ENCODE assay signal across 8 cellular contexts in the genomic region with DNA sequence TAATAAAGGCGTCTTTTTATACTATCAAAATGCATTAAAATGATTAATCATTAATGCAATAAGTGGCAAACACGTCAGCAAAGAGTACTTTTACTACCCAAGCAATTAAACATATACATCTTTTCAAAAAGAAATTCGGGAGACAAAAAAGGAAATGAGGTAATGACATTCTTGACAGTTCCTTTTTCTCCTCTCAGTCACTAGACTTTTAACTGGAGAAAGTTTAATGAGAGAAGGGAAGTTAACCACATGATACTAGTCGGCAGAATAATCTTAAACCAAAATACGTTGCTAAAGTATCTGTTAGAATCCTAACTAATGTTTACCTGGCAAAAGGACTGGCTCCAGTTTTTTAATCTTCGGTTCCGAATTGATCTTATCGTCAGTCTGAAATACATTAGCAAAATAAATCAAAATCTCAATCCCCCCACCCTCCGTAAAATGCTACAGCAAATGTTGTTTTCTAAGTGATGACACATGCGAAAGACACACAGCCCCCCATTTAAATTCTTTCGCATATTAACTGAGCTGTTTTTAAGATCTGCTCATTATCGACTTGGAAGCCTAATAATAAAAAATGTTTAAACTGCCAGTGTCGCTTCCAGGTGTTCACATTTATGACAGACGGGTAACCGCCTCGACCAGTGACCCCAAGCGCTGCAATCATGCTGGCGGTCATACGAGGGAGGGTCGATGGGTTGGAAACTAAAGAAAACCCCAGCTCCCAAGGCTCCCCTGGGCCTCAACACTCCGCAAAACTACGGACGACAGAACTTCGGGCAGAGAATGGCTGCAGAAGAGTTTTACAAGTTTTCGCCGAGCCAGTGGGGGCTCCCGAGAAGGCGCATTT. TPM values are rescaled to one million over a fixed set of nuclear protein-coding genes. Genes with fewer than 3 reads are reported as not detected.
A peak's percentile ranks its signal among the peaks of the same experiment; 100 is the strongest.
DNase-seq lines count a peak whose midpoint lies in the region; ATAC-seq and TF ChIP-seq lines count a peak whose summit lies in the region.

No MANE protein-coding gene starts in this region.

- CTCF ChIA-PET in Calu3 (lab: Charles Lee): interaction anchor here (0.7 kb wide), 1 partner anchor 94 kb away, joined by 4 read pairs; no protein-coding TSS in a partner anchor

- H3K9me3 Mint-ChIP-seq in Calu3 (ENCODE audit: low read depth, unreplicated experiment): no peaks in the 10 kb centered on the region
- no peaks in the 10 kb centered on the region for H3K9me3 Mint-ChIP-seq in endothelial cell (ENCODE audit: unreplicated experiment)
- no peaks in the 10 kb centered on the region for H3K9me3 Mint-ChIP-seq in natural killer cell

- ATAC-seq in SK-N-SH treated with all-trans-retinoic acid at 6 μM for 48 hours: peak; percentile 74
- ATAC-seq in natural killer cell: peak in 1 of 3 donors; percentile 30

- no peak for TF ChIP-seq CTCF in Calu3 (IDR thresholded peaks at IDR 0.05; ENCODE audit: unreplicated experiment)
- TF ChIP-seq CTCF in HFF-Myc (IDR thresholded peaks at IDR 0.05; ENCODE audit: low read depth, low read length, missing control alignments): no peak
- TF ChIP-seq CTCF in endothelial cell (IDR thresholded peaks at IDR 0.05; ENCODE audit: unreplicated experiment): no peak
- no peak for TF ChIP-seq CTCF in natural killer cell (IDR thresholded peaks at IDR 0.05)

- H3K27ac Mint-ChIP-seq in Calu3 (ENCODE audit: unreplicated experiment) (peak overlapping the region; percentile 42), endothelial cell (ENCODE audit: unreplicated experiment) (peak overlapping the region; percentile 92), natural killer cell (peak overlapping the region; percentile 89 to 98)

- DNase-seq in Calu3: no peak
- no peak for DNase-seq in HFF-Myc (ENCODE audit: extremely low read depth, low read depth)
- no peak for DNase-seq in endothelial cell (ENCODE audit: low spot score)
- no peak for DNase-seq in natural killer cell
- no peak for DNase-seq in NCI-H2081 (lab: John Stamatoyannopoulos, UW)
- no peak for DNase-seq in activated effector memory CD4-positive, alpha-beta T cell treated with Interleukin-2 at 50 U/mL for 16 hours
- DNase-seq in GOT3 (lab: John Stamatoyannopoulos, UW): no peak

- no peaks in the 10 kb centered on the region for H3K4me1 Mint-ChIP-seq in Calu3 (ENCODE audit: low read depth, unreplicated experiment)
- H3K4me1 Mint-ChIP-seq in endothelial cell (ENCODE audit: unreplicated experiment): peaks cover 19% of the 10 kb centered on the region
- H3K4me1 Mint-ChIP-seq in natural killer cell: peaks cover 30 to 34% of the 10 kb centered on the region in 2 donors

- intact Hi-C loops in Calu3 (cut with micrococcal nuclease; ENCODE audit: unreplicated experiment): no loop called here
- intact Hi-C loops in natural killer cell (cut with micrococcal nuclease): loop anchor here (5.0 to 10.0 kb wide), 4 partner anchors 54 to 374 kb away; no protein-coding TSS in a partner anchor

- peaks cover 8% of the 10 kb centered on the region for H3K36me3 Mint-ChIP-seq in Calu3 (ENCODE audit: insufficient read depth, unreplicated experiment)
- H3K36me3 Mint-ChIP-seq in endothelial cell (ENCODE audit: low read depth, unreplicated experiment): peaks cover 3% of the 10 kb centered on the region
- no peaks in the 10 kb centered on the region for H3K36me3 Mint-ChIP-seq in natural killer cell

- peak overlapping the region; percentile 81 for H3K4me3 ChIP-seq in HFF-Myc (replicated peaks; ENCODE audit: low read depth, low read length)

- H3K27me3 Mint-ChIP-seq in Calu3 (ENCODE audit: unreplicated experiment): no peaks in the 10 kb centered on the region
- peaks cover 2% of the 10 kb centered on the region for H3K27me3 Mint-ChIP-seq in endothelial cell (ENCODE audit: unreplicated experiment)
- H3K27me3 Mint-ChIP-seq in natural killer cell (ENCODE audit: low read depth in 2 of 2): no peaks in the 10 kb centered on the region

- BruUV-seq in Calu3 (replicated peaks; lab: Mats Ljungman, UMichigan): no TSS peak

- H3K4me3 Mint-ChIP-seq in Calu3 (ENCODE audit: low read depth, unreplicated experiment) (peak overlapping the region; percentile 81), endothelial cell (ENCODE audit: unreplicated experiment) (peak overlapping the region; percentile 95), natural killer cell (peak overlapping the region; percentile 98)

TF ChIP-seq in SK-N-SH treated with all-trans-retinoic acid at 6 μM for 48 hours, 23 proteins besides CTCF, POLR2A, EP300 and RAD21:
- TF ChIP-seq BACH2 (CRISPR knock-in tag; IDR thresholded peaks at IDR 0.05; ENCODE audit: borderline replicate concordance) (no peak), ESRRG (CRISPR knock-in tag; IDR thresholded peaks at IDR 0.05) (no peak), TOX (CRISPR knock-in tag; IDR thresholded peaks at IDR 0.05; ENCODE audit: borderline replicate concordance) (no peak), RARB (CRISPR knock-in tag; IDR thresholded peaks at IDR 0.05) (no peak), TCF4 (CRISPR knock-in tag; IDR thresholded peaks at IDR 0.05; ENCODE audit: borderline replicate concordance) (no peak), ZC3H10 (CRISPR knock-in tag; IDR thresholded peaks at IDR 0.05) (no peak)
TF ChIP-seq in SK-N-SH treated with all-trans-retinoic acid at 6 μM for 48 hours: peak in this region for 0.

RNA-seq across cellular contexts. Expression of a gene that starts 0.8 kb away (rescaled TPM):
- total RNA-seq in Calu3 (2022) (4.7 and 5.0 TPM in 2 replicates), endothelial cell (ENCODE audit: unreplicated experiment) (15.1 TPM), natural killer cell (10 to 100 TPM; 46.3 to 64.5 (median 54.2) TPM)

Comparison
In these comparisons a context has a peak if more than half of its experiments do, and no peak if none do; other contexts are left out.
1. H3K27ac Mint-ChIP-seq: peak in every context shown above with its lines; median percentile 94 in natural killer cell; 92 in endothelial cell; 42 in Calu3.